ENCODE assay signal across 22 cellular contexts in the genomic region with DNA sequence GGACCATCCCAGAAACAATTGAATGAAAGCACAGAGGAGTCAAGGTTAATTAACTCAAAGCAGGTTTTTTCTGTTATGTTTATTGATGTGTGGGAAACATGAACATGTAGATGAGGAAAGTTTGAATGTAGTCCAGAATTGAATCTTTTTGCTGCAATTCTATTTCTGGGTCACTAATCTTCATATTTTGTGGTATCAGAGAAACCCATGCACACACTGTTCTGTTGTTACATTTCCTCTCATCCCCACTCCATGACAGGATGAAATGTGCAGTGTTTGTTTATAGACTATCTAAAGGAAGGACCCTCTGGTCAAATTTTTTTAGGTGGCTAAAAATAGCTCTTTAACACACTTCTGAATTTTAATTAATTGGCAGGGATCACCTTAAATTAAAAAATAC.
DNase-seq lines count a peak whose midpoint lies in the region; ATAC-seq and TF ChIP-seq lines count a peak whose summit lies in the region.
"Had no signal": no experiment of that assay in that cellular context is flagged by ENCODE, and none has a peak within 500 bp of the region (broad histone marks: within the 10 kb centered on the region; RNA-seq: fewer than 3 reads in every experiment).

No MANE protein-coding gene starts in this region.

- H3K9me3 ChIP-seq in left ventricle myocardium inferior (replicated peaks) (no peaks in the 10 kb centered on the region), Panc1 (ENCODE audit: control insufficient read depth, insufficient read depth, low read depth, low read length) (no peaks in the 10 kb centered on the region), endodermal cell (ENCODE audit: control insufficient read depth, low read length) (no peaks in the 10 kb centered on the region), testis (no peaks in the 10 kb centered on the region)
- H3K9me3 ChIP-seq: left lung, pancreas, upper lobe of left lung had no signal

- H3K27ac Mint-ChIP-seq in endodermal cell = no peak overlapping the region
- H3K27ac Mint-ChIP-seq: T-helper 1 cell treated with Interleukin-12 subunit alpha and Interleukin-12 subunit beta and Interleukin-4 antibody, amounts not matched to agents 30 μg/mL and 1 μg/mL, for 36 hours had no signal

- peaks cover 10% of the 10 kb centered on the region for H3K4me1 Mint-ChIP-seq in endodermal cell

- no peak for DNase-seq in left ventricle myocardium inferior
- no peak for DNase-seq in left cardiac atrium
- no peak for DNase-seq in Panc1 (ENCODE audit: low read depth, low spot score)
- no peak for DNase-seq in endodermal cell
- DNase-seq in testis = no peak
- DNase-seq in activated naive CD4-positive, alpha-beta T cell treated with Interleukin-2 at 50 U/mL for 16 hours = no peak
- no peak for DNase-seq in NCI-H2029 (lab: John Stamatoyannopoulos, UW)
- no peak for DNase-seq in GDM1 (lab: John Stamatoyannopoulos, UW)
- DNase-seq: activated gamma-delta T cell; aorta; cortex of kidney; erythroblast; left lung; NCI-H1048; NCI-H2107; NCI-H524; pancreas; stimulated activated CD4-positive, alpha-beta T cell treated with anti-CD3 and anti-CD28 coated beads, Interleukin-1b, Interleukin-23, amount 100 ng/mL, for 48 hours; stimulated activated naive CD8-positive, alpha-beta T cell treated with anti-CD3 and anti-CD28 coated beads, Interleukin-15, amount 100 ng/mL, for 72 hours; upper lobe of left lung had no signal

- H3K36me3 ChIP-seq in left ventricle myocardium inferior (peaks cover 5% of the 10 kb centered on the region), Panc1 (ENCODE audit: control insufficient read depth, insufficient read depth, low read length) (peaks cover 8% of the 10 kb centered on the region; the same call in 1 of the 2 replicates), endodermal cell (ENCODE audit: control insufficient read depth, insufficient read depth, low read length) (peaks cover 59% of the 10 kb centered on the region), testis (ENCODE audit: low read depth, missing control alignments) (no peaks in the 10 kb centered on the region)
- H3K36me3 ChIP-seq: pancreas had no signal

- H3K4me1 ChIP-seq in left ventricle myocardium inferior (peaks cover 39% of the 10 kb centered on the region), Panc1 (ENCODE audit: control insufficient read depth, insufficient read depth, low read length) (no peaks in the 10 kb centered on the region), endodermal cell (ENCODE audit: control insufficient read depth, insufficient read depth, low read length) (no peaks in the 10 kb centered on the region), testis (peaks cover 27% of the 10 kb centered on the region)

- ATAC-seq in left cardiac atrium (no peak), Panc1 (no peak)
- ATAC-seq: left lung; pancreas; stimulated activated naive CD8-positive, alpha-beta T cell treated with anti-CD3 and anti-CD28 coated beads, Interleukin-15, amount 100 ng/mL, for 72 hours had no signal

- H3K9ac ChIP-seq in endodermal cell (ENCODE audit: extremely low read depth, low read length, poor library complexity, severe bottlenecking) = no peak overlapping the region
- H3K9ac ChIP-seq: KMS-11 had no signal

- H3K27me3 ChIP-seq in left ventricle myocardium inferior (ENCODE audit: low read depth) (no peaks in the 10 kb centered on the region), Panc1 (ENCODE audit: control insufficient read depth, insufficient read depth, low read length) (no peaks in the 10 kb centered on the region), endodermal cell (ENCODE audit: control insufficient read depth, insufficient read depth, low read length, poor library complexity, severe bottlenecking) (no peaks in the 10 kb centered on the region), testis (no peaks in the 10 kb centered on the region)
- H3K27me3 ChIP-seq: left lung, pancreas, upper lobe of left lung had no signal

- intact Hi-C loops in left ventricle myocardium inferior (cut with micrococcal nuclease) (loop anchor here (10.0 kb wide), 1 partner anchor 57 kb away; no protein-coding TSS in a partner anchor), left cardiac atrium (cut with DNase I) (no loop called here), Panc1 (cut with micrococcal nuclease; ENCODE audit: unreplicated experiment) (no loop called here), testis (cut with DNase I; ENCODE audit: low total_unique reads) (no loop called here)

- TF ChIP-seq POLR2A in testis (IDR thresholded peaks at IDR 0.05) = no peak

- no peaks in the 10 kb centered on the region for H3K27me3 Mint-ChIP-seq in endodermal cell (ENCODE audit: insufficient read depth)
- H3K27me3 Mint-ChIP-seq: stimulated activated naive CD8-positive, alpha-beta T cell treated with anti-CD3 and anti-CD28 coated beads, Interleukin-15, amount 100 ng/mL, for 72 hours had no signal

- CTCF ChIA-PET in Panc1 (lab: Charles Lee) = no interaction called here

- H3K27ac ChIP-seq in left ventricle myocardium inferior (replicated peaks) (peak overlapping the region; percentile 35), Panc1 (ENCODE audit: low read length) (no peak overlapping the region), endodermal cell (ENCODE audit: low read depth, low read length) (peak overlapping the region; percentile 8), testis (peak overlapping the region; percentile 57 to 71)
- H3K27ac ChIP-seq: KMS-11, left lung, pancreas, upper lobe of left lung had no signal

- POLR2A ChIA-PET in Panc1 (lab: Charles Lee) = interaction anchor here (0.5 to 0.6 kb wide), 2 partner anchors 313 to 866 kb away, joined by 3 to 14 read pairs; no protein-coding TSS in a partner anchor

- H3K36me3 Mint-ChIP-seq in endodermal cell (ENCODE audit: low read depth) = peaks cover 47% of the 10 kb centered on the region

- no peaks in the 10 kb centered on the region for H3K9me3 Mint-ChIP-seq in endodermal cell
- H3K9me3 Mint-ChIP-seq: stimulated activated naive CD8-positive, alpha-beta T cell treated with anti-CD3 and anti-CD28 coated beads, Interleukin-15, amount 100 ng/mL, for 72 hours; T-helper 1 cell treated with Interleukin-12 subunit alpha and Interleukin-12 subunit beta and Interleukin-4 antibody, amounts not matched to agents 30 μg/mL and 1 μg/mL, for 36 hours had no signal

- H3K4me3 ChIP-seq in left ventricle myocardium inferior = no peak overlapping the region
- H3K4me3 ChIP-seq in Panc1 (ENCODE audit: low read depth in 2 of 2, low read length in 2 of 2) = no peak overlapping the region
- H3K4me3 ChIP-seq in endodermal cell (ENCODE audit: low read length) = no peak overlapping the region
- no peak overlapping the region for H3K4me3 ChIP-seq in testis
- H3K4me3 ChIP-seq: left lung, pancreas, upper lobe of left lung had no signal

- TF ChIP-seq CTCF in left ventricle myocardium inferior (IDR thresholded peaks at IDR 0.05; ENCODE audit: borderline replicate concordance) (no peak), Panc1 (IDR thresholded peaks at IDR 0.05) (no peak), endodermal cell (conservative IDR thresholded peaks at IDR 0.05) (no peak), testis (IDR thresholded peaks at IDR 0.05) (no peak)

- in situ Hi-C loops in Panc1 (cut with HindIII; ENCODE audit: low pct_unique_long_range_greater_than_20kb, low sequenced_read_pairs) = no loop called here

- BruUV-seq in Panc1 (replicated peaks; lab: Mats Ljungman, UMichigan) = TSS peak; percentile 29

- no peak overlapping the region for H3K4me3 Mint-ChIP-seq in endodermal cell
- H3K4me3 Mint-ChIP-seq: stimulated activated naive CD8-positive, alpha-beta T cell treated with anti-CD3 and anti-CD28 coated beads, Interleukin-15, amount 100 ng/mL, for 72 hours; T-helper 1 cell treated with Interleukin-12 subunit alpha and Interleukin-12 subunit beta and Interleukin-4 antibody, amounts not matched to agents 30 μg/mL and 1 μg/mL, for 36 hours had no signal
